ENCODE assay signal across 1 cellular context in the genomic region with DNA sequence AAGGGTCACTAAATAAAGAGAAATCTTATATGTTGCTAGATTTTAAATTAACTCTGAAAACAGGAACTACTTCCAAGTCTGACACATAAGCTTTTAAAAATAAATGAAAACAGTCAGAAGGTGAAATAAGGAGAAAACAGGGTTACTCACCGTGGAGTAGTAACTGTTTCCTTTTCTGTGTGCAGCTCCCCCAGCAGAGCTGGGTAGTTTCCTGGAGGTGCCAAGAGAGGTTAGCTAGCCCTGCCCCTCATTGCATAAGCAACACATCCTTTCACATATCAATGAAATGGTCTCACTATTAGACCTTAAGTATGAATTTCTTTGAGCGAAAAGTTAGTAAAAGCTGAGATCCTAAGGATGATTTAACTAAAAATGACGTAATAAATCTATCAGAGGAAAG.
TF ChIP-seq lines count a peak whose summit lies in the region.

No MANE protein-coding gene starts in this region.

TF ChIP-seq in SK-N-SH treated with all-trans-retinoic acid at 6 μM for 48 hours, 23 proteins besides CTCF, POLR2A, EP300 and RAD21 (continued from another document):
- TF ChIP-seq, protein P1, sequence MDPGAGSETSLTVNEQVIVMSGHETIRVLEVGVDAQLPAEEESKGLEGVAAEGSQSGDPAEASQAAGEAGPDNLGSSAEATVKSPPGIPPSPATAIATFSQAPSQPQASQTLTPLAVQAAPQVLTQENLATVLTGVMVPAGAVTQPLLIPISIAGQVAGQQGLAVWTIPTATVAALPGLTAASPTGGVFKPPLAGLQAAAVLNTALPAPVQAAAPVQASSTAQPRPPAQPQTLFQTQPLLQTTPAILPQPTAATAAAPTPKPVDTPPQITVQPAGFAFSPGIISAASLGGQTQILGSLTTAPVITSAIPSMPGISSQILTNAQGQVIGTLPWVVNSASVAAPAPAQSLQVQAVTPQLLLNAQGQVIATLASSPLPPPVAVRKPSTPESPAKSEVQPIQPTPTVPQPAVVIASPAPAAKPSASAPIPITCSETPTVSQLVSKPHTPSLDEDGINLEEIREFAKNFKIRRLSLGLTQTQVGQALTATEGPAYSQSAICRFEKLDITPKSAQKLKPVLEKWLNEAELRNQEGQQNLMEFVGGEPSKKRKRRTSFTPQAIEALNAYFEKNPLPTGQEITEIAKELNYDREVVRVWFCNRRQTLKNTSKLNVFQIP (CRISPR knock-in tag; IDR thresholded peaks at IDR 0.05; ENCODE audit: borderline replicate concordance, low read depth) = no peak
